ENCODE assay signal across 15 cellular contexts in genomic region chr17:80770881-80771611, GRCh38.
DNase-seq lines count a peak whose midpoint lies in the region; ATAC-seq and TF ChIP-seq lines count a peak whose summit lies in the region.
"Had no signal": no experiment of that assay in that cellular context is flagged by ENCODE, and none has a peak within 500 bp of the region (broad histone marks: within the 10 kb centered on the region; RNA-seq: fewer than 3 reads in every experiment).

No MANE protein-coding gene starts in this region.

- DNase-seq in activated naive CD4-positive, alpha-beta T cell treated with Interleukin-2 at 50 U/mL for 16 hours = no peak
- DNase-seq in NCI-H510A (lab: John Stamatoyannopoulos, UW) (peak; percentile 77), inferior parietal cortex (ENCODE audit: extremely low spot score) (no peak)
- DNase-seq: BE2C; DMS153; erythroblast; Karpas-422; NCI-H1694; right cardiac atrium; stimulated activated CD4-positive, alpha-beta T cell treated with anti-CD3 and anti-CD28 coated beads, Interleukin-2, amount 100 ng/mL, for 24 hours had no signal

- H3K27ac Mint-ChIP-seq in activated naive CD4-positive, alpha-beta T cell treated with anti-CD3 and anti-CD28 coated beads, Interleukin-2, amount 50 U/mL, for 24 hours = peak overlapping the region; percentile 63
- H3K27ac Mint-ChIP-seq in brain = peak overlapping the region in 3 of 5 experiments; percentile 22 to 45 (median 28)
- H3K27ac Mint-ChIP-seq: memory B cell had no signal

- peak overlapping the region; percentile 64 for H3K4me3 Mint-ChIP-seq in activated naive CD4-positive, alpha-beta T cell treated with anti-CD3 and anti-CD28 coated beads, Interleukin-2, amount 50 U/mL, for 24 hours
- H3K4me3 Mint-ChIP-seq in brain = no peak overlapping the region
- H3K4me3 Mint-ChIP-seq: memory B cell had no signal

- ATAC-seq in HG02981 (IDR thresholded peaks at IDR 0.05; ENCODE audit: unreplicated experiment) (no peak), SK-N-SH treated with all-trans-retinoic acid at 6 μM for 48 hours (no peak)
- ATAC-seq: right cardiac atrium had no signal

- peaks cover 17% of the 10 kb centered on the region for H3K36me3 Mint-ChIP-seq in activated naive CD4-positive, alpha-beta T cell treated with anti-CD3 and anti-CD28 coated beads, Interleukin-2, amount 50 U/mL, for 24 hours
- H3K36me3 Mint-ChIP-seq in brain = peaks cover 3% of the 10 kb centered on the region

- H3K4me1 Mint-ChIP-seq in activated naive CD4-positive, alpha-beta T cell treated with anti-CD3 and anti-CD28 coated beads, Interleukin-2, amount 50 U/mL, for 24 hours = peaks cover 79% of the 10 kb centered on the region
- peaks cover 51% of the 10 kb centered on the region for H3K4me1 Mint-ChIP-seq in brain

- no peaks in the 10 kb centered on the region for H3K27me3 Mint-ChIP-seq in activated naive CD4-positive, alpha-beta T cell treated with anti-CD3 and anti-CD28 coated beads, Interleukin-2, amount 50 U/mL, for 24 hours
- H3K27me3 Mint-ChIP-seq in brain = peaks cover 6% of the 10 kb centered on the region
- H3K27me3 Mint-ChIP-seq: memory B cell had no signal

- TF ChIP-seq CTCF in brain (conservative IDR thresholded peaks at IDR 0.05) = no peak

- no peaks in the 10 kb centered on the region for H3K9me3 Mint-ChIP-seq in activated naive CD4-positive, alpha-beta T cell treated with anti-CD3 and anti-CD28 coated beads, Interleukin-2, amount 50 U/mL, for 24 hours
- H3K9me3 Mint-ChIP-seq in brain = no peaks in the 10 kb centered on the region
- H3K9me3 Mint-ChIP-seq: memory B cell had no signal

TF ChIP-seq in SK-N-SH treated with all-trans-retinoic acid at 6 μM for 48 hours, 23 proteins besides CTCF, POLR2A, EP300 and RAD21:
- TF ChIP-seq ZNF565 (CRISPR knock-in tag; conservative IDR thresholded peaks at IDR 0.05; ENCODE audit: low read depth) (no peak), TOX (CRISPR knock-in tag; IDR thresholded peaks at IDR 0.05; ENCODE audit: borderline replicate concordance) (no peak), CREB5 (CRISPR knock-in tag; IDR thresholded peaks at IDR 0.05; ENCODE audit: low read depth) (no peak)
